Comparison of ENCODE assay signal across 1 cellular context in genomic region chr20:2839732-2840137, GRCh38.
TF ChIP-seq lines count a peak whose summit lies in the region.

No MANE protein-coding gene starts in this region.

TF ChIP-seq in HCT116, 20 proteins besides CTCF, POLR2A, EP300 and RAD21 (continued from another document):
- TF ChIP-seq, protein P1, sequence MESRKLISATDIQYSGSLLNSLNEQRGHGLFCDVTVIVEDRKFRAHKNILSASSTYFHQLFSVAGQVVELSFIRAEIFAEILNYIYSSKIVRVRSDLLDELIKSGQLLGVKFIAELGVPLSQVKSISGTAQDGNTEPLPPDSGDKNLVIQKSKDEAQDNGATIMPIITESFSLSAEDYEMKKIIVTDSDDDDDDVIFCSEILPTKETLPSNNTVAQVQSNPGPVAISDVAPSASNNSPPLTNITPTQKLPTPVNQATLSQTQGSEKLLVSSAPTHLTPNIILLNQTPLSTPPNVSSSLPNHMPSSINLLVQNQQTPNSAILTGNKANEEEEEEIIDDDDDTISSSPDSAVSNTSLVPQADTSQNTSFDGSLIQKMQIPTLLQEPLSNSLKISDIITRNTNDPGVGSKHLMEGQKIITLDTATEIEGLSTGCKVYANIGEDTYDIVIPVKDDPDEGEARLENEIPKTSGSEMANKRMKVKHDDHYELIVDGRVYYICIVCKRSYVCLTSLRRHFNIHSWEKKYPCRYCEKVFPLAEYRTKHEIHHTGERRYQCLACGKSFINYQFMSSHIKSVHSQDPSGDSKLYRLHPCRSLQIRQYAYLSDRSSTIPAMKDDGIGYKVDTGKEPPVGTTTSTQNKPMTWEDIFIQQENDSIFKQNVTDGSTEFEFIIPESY (IDR thresholded peaks at IDR 0.05; ENCODE audit: extremely low read depth, insufficient replicate concordance, low read length), result no peak
